In genomic region chr17:81682565-81683207, GRCh38 we compare ENCODE assay signal across 1 cellular context.
TF ChIP-seq lines count a peak whose summit lies in the region.

No MANE protein-coding gene starts in this region.

TF ChIP-seq in HCT116, 20 proteins besides CTCF, POLR2A, EP300 and RAD21 (continued from another document):
- TF ChIP-seq ZBTB33 (IDR thresholded peaks at IDR 0.05; ENCODE audit: extremely low read depth, insufficient replicate concordance, low read length) (no peak), JUND (IDR thresholded peaks at IDR 0.05) (no peak), SRF (IDR thresholded peaks at IDR 0.05; ENCODE audit: low read depth) (no peak), ZFX (IDR thresholded peaks at IDR 0.05) (no peak), CEBPB (IDR thresholded peaks at IDR 0.05; ENCODE audit: low read depth) (no peak)
TF ChIP-seq in HCT116: peak in this region for 0.
